ENCODE assay signal across 13 cellular contexts in the genomic region with DNA sequence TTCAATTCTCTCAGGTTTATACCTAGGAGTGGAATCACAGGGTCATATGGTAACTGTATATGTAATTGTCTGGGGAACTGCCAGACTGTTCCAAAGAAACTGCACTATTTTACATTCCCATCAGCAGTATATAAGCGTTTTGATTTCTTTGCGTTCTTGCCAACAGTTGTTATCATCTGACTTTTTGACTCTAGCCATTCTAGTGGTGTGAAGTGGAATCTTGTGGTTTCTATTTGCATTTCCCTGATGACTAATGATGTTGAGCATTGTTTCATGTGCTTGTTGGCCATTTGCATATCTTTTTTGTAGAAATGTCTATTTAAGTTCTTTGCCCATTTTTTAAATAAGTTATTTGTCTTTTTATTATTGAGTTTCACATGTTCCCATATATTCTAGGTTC. TPM values are rescaled to one million over a fixed set of nuclear protein-coding genes. Genes with fewer than 3 reads are reported as not detected.
DNase-seq lines count a peak whose midpoint lies in the region; ATAC-seq, FAIRE-seq and TF ChIP-seq lines count a peak whose summit lies in the region.
"Had no signal": no experiment of that assay in that cellular context is flagged by ENCODE, and none has a peak within 500 bp of the region (broad histone marks: within the 10 kb centered on the region; RNA-seq: fewer than 3 reads in every experiment).

No MANE protein-coding gene starts in this region.

- in situ Hi-C loops in GM23248 (cut with MboI) = no loop called here

- no peak overlapping the region for H2AFZ ChIP-seq in GM23248
- no peak overlapping the region for H2AFZ ChIP-seq in smooth muscle cell (ENCODE audit: low read depth)

- H3F3A ChIP-seq in GM23248 (ENCODE audit: insufficient read depth) = no peaks in the 10 kb centered on the region
- H3F3A ChIP-seq in smooth muscle cell (ENCODE audit: low read depth) = no peaks in the 10 kb centered on the region

- ATAC-seq in HG03469 (IDR thresholded peaks at IDR 0.05; ENCODE audit: unreplicated experiment) = no peak
- no peak for ATAC-seq in HG02870 (IDR thresholded peaks at IDR 0.05; ENCODE audit: unreplicated experiment)
- ATAC-seq: sciatic nerve had no signal

- H3K4me2 ChIP-seq in GM23248 (ENCODE audit: unreplicated experiment) = no peak overlapping the region
- H3K4me2 ChIP-seq in smooth muscle cell = no peak overlapping the region

- 76 to 81% methylated on average over 2 of the region's 2 CpGs for WGBS in GM23248 (ENCODE audit: low coverage in 1 of 2, low lambda C conversion rate in 2 of 2, missing lambda C conversion rate in 2 of 2), 2 experiments
- WGBS in smooth muscle cell (ENCODE audit: low lambda C conversion rate) = 51% methylated on average over 2 of the region's 2 CpGs

- no peaks in the 10 kb centered on the region for H4K20me1 ChIP-seq in GM23248 (ENCODE audit: insufficient read depth)
- no peaks in the 10 kb centered on the region for H4K20me1 ChIP-seq in smooth muscle cell (ENCODE audit: low read depth)

- H3K27me3 ChIP-seq in GM23248 (replicated peaks; ENCODE audit: insufficient read depth) = no peaks in the 10 kb centered on the region
- no peaks in the 10 kb centered on the region for H3K27me3 ChIP-seq in bronchial epithelial cell (ENCODE audit: control insufficient read depth, insufficient read depth, low read length)
- no peaks in the 10 kb centered on the region for H3K27me3 ChIP-seq in smooth muscle cell (ENCODE audit: low read depth)

- no peak for FAIRE-seq in bronchial epithelial cell (lab: Jason Lieb, UNC)
- FAIRE-seq: urothelium cell line had no signal

- peak; percentile 15 for DNase-seq in GM23248
- peak; percentile 40 for DNase-seq in MV-4-11 (lab: John Stamatoyannopoulos, UW)
- DNase-seq in bronchial epithelial cell (ENCODE audit: low read depth) = peak; percentile 83
- DNase-seq in lung microvascular endothelial cell (ENCODE audit: low read depth in 2 of 2) = peak; percentile 71 to 87
- no peak for DNase-seq in smooth muscle cell (lab: John Stamatoyannopoulos, UW; ENCODE audit: unreplicated experiment)
- DNase-seq in HuH-7 (ENCODE audit: low spot score) = no peak
- DNase-seq: caudate nucleus, glutamatergic neuron, NCI-H2029 treated with DMSO at 0.1 percent for 48 hours had no signal

- H3K4me3 ChIP-seq in GM23248 (no peak overlapping the region), bronchial epithelial cell (ENCODE audit: low read depth, low read length) (no peak overlapping the region), smooth muscle cell (no peak overlapping the region)

- H3K9me3 ChIP-seq in GM23248 (ENCODE audit: low read depth) (no peaks in the 10 kb centered on the region), smooth muscle cell (replicated peaks; ENCODE audit: low read depth) (peaks cover 3% of the 10 kb centered on the region)

- no peak overlapping the region for H3K27ac ChIP-seq in GM23248
- no peak overlapping the region for H3K27ac ChIP-seq in smooth muscle cell (ENCODE audit: low read depth)

- no peaks in the 10 kb centered on the region for H3K9me2 ChIP-seq in GM23248 (ENCODE audit: insufficient read depth)

- H3K36me3 ChIP-seq in GM23248 (ENCODE audit: low read depth) = 0 out of 2 replicates have a peak, but pooled peaks cover under 1% of the 10 kb centered on the region
- H3K36me3 ChIP-seq in bronchial epithelial cell (ENCODE audit: control insufficient read depth, insufficient read depth, low read length) = no peaks in the 10 kb centered on the region
- H3K36me3 ChIP-seq in smooth muscle cell (ENCODE audit: low read depth) = peaks cover 5% of the 10 kb centered on the region

- H3K4me1 ChIP-seq in GM23248 (ENCODE audit: insufficient read depth) (no peaks in the 10 kb centered on the region), smooth muscle cell (ENCODE audit: low read depth) (no peaks in the 10 kb centered on the region)

- no peak overlapping the region for H3K9ac ChIP-seq in GM23248
- no peak overlapping the region for H3K9ac ChIP-seq in smooth muscle cell (ENCODE audit: low read depth)

- H3K79me2 ChIP-seq in GM23248 (ENCODE audit: insufficient read depth) = no peaks in the 10 kb centered on the region
- H3K79me2 ChIP-seq in smooth muscle cell (ENCODE audit: low read depth) = no peaks in the 10 kb centered on the region

- no peak for TF ChIP-seq CTCF in bronchial epithelial cell (IDR thresholded peaks at IDR 0.05; ENCODE audit: insufficient read depth, low read length, severe bottlenecking)
- TF ChIP-seq CTCF in smooth muscle cell (IDR thresholded peaks at IDR 0.05; ENCODE audit: borderline replicate concordance, insufficient read depth, poor library complexity, severe bottlenecking) = no peak

RNA-seq across cellular contexts. Expression of a gene that starts 44.3 kb away (rescaled TPM):
- total RNA-seq in GM23248 (2014; rRNA removed; shearing (Covaris generic)) = 30.5 and 36.4 TPM in 2 replicates
- polyA plus RNA-seq in GM23248 (2016; fragmentation: Nextera tagmentation; extraction: Ambion mirVana) (28.8 and 29.9 TPM in 2 replicates), smooth muscle cell (4.7 and 8.3 TPM in 2 replicates)
- total RNA-seq in bronchial epithelial cell (10.6 and 11.3 TPM in 2 replicates), lung microvascular endothelial cell (30.3 and 30.8 TPM in 2 replicates), smooth muscle cell (8.5 and 12.1 TPM in 2 replicates)

Comparison
In these comparisons a context has a peak if more than half of its experiments do, and no peak if none do; other contexts are left out.
1. DNase-seq: peak in GM23248 (single experiment), MV-4-11 (single experiment), bronchial epithelial cell (single experiment) and lung microvascular endothelial cell (2 of 2); none in smooth muscle cell (single experiment) and HuH-7 (single experiment).